Comparison of ENCODE assay signal across 10 cellular contexts in genomic region chr5:66302344-66302743, GRCh38.
"Had no signal": no experiment of that assay in that cellular context is flagged by ENCODE, and none has a peak within 500 bp of the region (broad histone marks: within the 10 kb centered on the region; RNA-seq: fewer than 3 reads in every experiment).

No MANE protein-coding gene starts in this region.

- H3K36me3 ChIP-seq: HAP-1 had no signal

- H3K4me1 ChIP-seq: HAP-1 had no signal

- H3K9ac ChIP-seq: GM23248 had no signal

- H3K9me3 ChIP-seq: HAP-1 had no signal

- FAIRE-seq: H54 had no signal

- DNase-seq: GM23248, GOT3, H7, H9, HCEC 1CT, HFFc6 had no signal

- H3K4me3 ChIP-seq: GM23248, GM23338, HAP-1 had no signal

- H3K27ac ChIP-seq: GM23248 had no signal

- ATAC-seq: GM23338, HCT116 had no signal

- H2AFZ ChIP-seq: GM23248, GM23338 had no signal

- H3K4me2 ChIP-seq: GM23338 had no signal
